ENCODE assay signal across 10 cellular contexts in the genomic region with DNA sequence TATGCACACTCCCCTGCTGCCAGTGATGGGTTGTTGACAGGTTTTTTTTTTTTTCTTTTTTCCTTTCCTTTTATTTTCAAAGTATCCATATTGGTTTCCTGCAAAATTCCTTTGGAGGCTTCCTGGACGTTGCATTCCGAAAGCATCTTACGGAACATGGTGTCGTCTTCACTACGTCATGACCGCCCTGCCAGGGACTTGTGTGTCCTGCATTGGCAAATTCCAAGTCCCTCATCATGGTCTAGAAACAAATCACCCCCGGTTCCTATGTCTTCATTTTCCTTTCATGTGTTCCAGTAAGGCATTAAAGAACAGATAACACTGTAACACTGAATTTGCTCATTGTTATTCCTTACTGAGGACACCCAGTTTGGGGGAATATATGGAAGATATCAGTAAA. TPM values are rescaled to one million over a fixed set of nuclear protein-coding genes. Genes with fewer than 3 reads are reported as not detected.
A peak's percentile ranks its signal among the peaks of the same experiment; 100 is the strongest.
DNase-seq lines count a peak whose midpoint lies in the region; ATAC-seq, FAIRE-seq and TF ChIP-seq lines count a peak whose summit lies in the region.
"Had no signal": no experiment of that assay in that cellular context is flagged by ENCODE, and none has a peak within 500 bp of the region (broad histone marks: within the 10 kb centered on the region; RNA-seq: fewer than 3 reads in every experiment).

No MANE protein-coding gene starts in this region.

- H3K27me3 Mint-ChIP-seq in osteocyte (ENCODE audit: unreplicated experiment), result peaks cover 2% of the 10 kb centered on the region

- WGBS in aorta, 2 donors, result 32 to 38% methylated on average over 7 of the region's 7 CpGs

- H3K4me3 ChIP-seq in left ventricle myocardium inferior, result peak overlapping the region; percentile 64
- H3K4me3 ChIP-seq in fibroblast of villous mesenchyme (ENCODE audit: low read depth, low read length), result peak overlapping the region; percentile 53
- peak overlapping the region; percentile 1 to 49 for H3K4me3 ChIP-seq in aorta (ENCODE audit: low read length in 2 of 2)

- H3K36me3 Mint-ChIP-seq in osteocyte (ENCODE audit: unreplicated experiment), result no peaks in the 10 kb centered on the region

- no peak for TF ChIP-seq POLR2A in H54 (IDR thresholded peaks at IDR 0.05; ENCODE audit: low read depth, low read length)

- H3K4me1 Mint-ChIP-seq in osteocyte (ENCODE audit: unreplicated experiment), result peaks cover 34% of the 10 kb centered on the region

- ATAC-seq in left ventricle myocardium superior, result no peak
- no peak for ATAC-seq in aorta (ENCODE audit: low FRiP score)
- no peak for ATAC-seq in GM18502 (IDR thresholded peaks at IDR 0.05; ENCODE audit: poor library complexity, unreplicated experiment)
- no peak for ATAC-seq in GM19455 (IDR thresholded peaks at IDR 0.05; ENCODE audit: unreplicated experiment)

- no peak overlapping the region for H3K27ac Mint-ChIP-seq in osteocyte (ENCODE audit: unreplicated experiment)
- H3K27ac Mint-ChIP-seq: activated T-helper 1 cell treated with anti-CD3 and anti-CD28 coated beads, Interleukin-12 subunit alpha, Interleukin-12 subunit beta, Interleukin-2, Interleukin-4 antibody, amounts not matched to agents 30 ng/mL and 10 ng/mL and 1 ng/mL, durations not matched to agents 14 hours and 24 hours and 36 hours had no signal

- H3K27ac ChIP-seq in left ventricle myocardium inferior (replicated peaks) (peak overlapping the region; percentile 81), aorta (ENCODE audit: low read depth in 1 of 2, low read length in 2 of 2) (no peak overlapping the region)
- H3K27ac ChIP-seq: RWPE1 had no signal

- intact Hi-C loops in left ventricle myocardium inferior (cut with micrococcal nuclease), result no loop called here
- intact Hi-C loops in left ventricle myocardium superior (cut with micrococcal nuclease), result no loop called here
- intact Hi-C loops in aorta (cut with DNase I), result loop anchor here (5.0 to 10.0 kb wide), 4 partner anchors 54 to 586 kb away; no protein-coding TSS in a partner anchor

- TF ChIP-seq CTCF in left ventricle myocardium inferior (IDR thresholded peaks at IDR 0.05; ENCODE audit: borderline replicate concordance) (no peak), fibroblast of villous mesenchyme (IDR thresholded peaks at IDR 0.05; ENCODE audit: insufficient read depth, low read depth, low read length) (no peak), osteocyte (IDR thresholded peaks at IDR 0.05) (no peak)

- H3K4me3 Mint-ChIP-seq in osteocyte (ENCODE audit: unreplicated experiment), result peak overlapping the region; percentile 56
- H3K4me3 Mint-ChIP-seq: activated T-helper 1 cell treated with anti-CD3 and anti-CD28 coated beads, Interleukin-12 subunit alpha, Interleukin-12 subunit beta, Interleukin-2, Interleukin-4 antibody, amounts not matched to agents 30 ng/mL and 10 ng/mL and 1 ng/mL, durations not matched to agents 14 hours and 24 hours and 36 hours had no signal

- H3K27me3 ChIP-seq in left ventricle myocardium inferior (ENCODE audit: low read depth), result no peaks in the 10 kb centered on the region
- no peaks in the 10 kb centered on the region for H3K27me3 ChIP-seq in aorta (ENCODE audit: control insufficient read depth in 1 of 2, insufficient read depth in 2 of 2, low read length in 1 of 2)

- H3K9me3 ChIP-seq in left ventricle myocardium inferior (replicated peaks) (no peaks in the 10 kb centered on the region), aorta (ENCODE audit: control insufficient read depth, low read length) (no peaks in the 10 kb centered on the region)

- H3K9me3 Mint-ChIP-seq in osteocyte (ENCODE audit: unreplicated experiment), result no peaks in the 10 kb centered on the region
- H3K9me3 Mint-ChIP-seq: activated T-helper 1 cell treated with anti-CD3 and anti-CD28 coated beads, Interleukin-12 subunit alpha, Interleukin-12 subunit beta, Interleukin-2, Interleukin-4 antibody, amounts not matched to agents 30 ng/mL and 10 ng/mL and 1 ng/mL, durations not matched to agents 14 hours and 24 hours and 36 hours had no signal

- FAIRE-seq in H54 (lab: Jason Lieb, UNC), result no peak

- DNase-seq in left ventricle myocardium inferior (no peak), left ventricle myocardium superior (no peak), fibroblast of villous mesenchyme (ENCODE audit: low read depth) (no peak), osteocyte (ENCODE audit: extremely low spot score, unreplicated experiment) (no peak), aorta (no peak), H54 (ENCODE audit: insufficient read length, low spot score) (no peak)

- H3K4me1 ChIP-seq in left ventricle myocardium inferior (peaks cover 30% of the 10 kb centered on the region), aorta (ENCODE audit: control insufficient read depth in 1 of 2, insufficient read depth in 2 of 2, low read length in 2 of 2) (peaks cover 0 to 14% of the 10 kb centered on the region in 2 donors)

- H3K36me3 ChIP-seq in left ventricle myocardium inferior, result no peaks in the 10 kb centered on the region
- no peaks in the 10 kb centered on the region for H3K36me3 ChIP-seq in aorta (ENCODE audit: control insufficient read depth in 1 of 2, insufficient read depth in 2 of 2, low read length in 1 of 2)

RNA-seq across cellular contexts. Expression of gene ADAMTSL1, which starts 35.0 kb away (rescaled TPM):
- 1.7 TPM for total RNA-seq in left ventricle myocardium inferior
- 0.97 TPM for total RNA-seq in left ventricle myocardium superior
- total RNA-seq in fibroblast of villous mesenchyme, result 3.0 and 10.0 TPM in 2 replicates
- 1.2 and 1.5 TPM in 2 replicates for total RNA-seq in osteocyte
- 10 to 100 TPM; 50.4 to 54.2 TPM for total RNA-seq in aorta
- polyA plus RNA-seq in aorta, result 1 to 10 TPM; 6.6 to 9.5 TPM
- total RNA-seq: activated T-helper 1 cell treated with anti-CD3 and anti-CD28 coated beads, Interleukin-12 subunit alpha, Interleukin-12 subunit beta, Interleukin-2, Interleukin-4 antibody, amounts not matched to agents 30 ng/mL and 10 ng/mL and 1 ng/mL, durations not matched to agents 14 hours and 24 hours and 36 hours had no signal

Comparison
In these comparisons a context has a peak if more than half of its experiments do, and no peak if none do; other contexts are left out.
1. intact Hi-C loops: an anchor here in aorta (5.0 to 10.0 kb wide); none called in left ventricle myocardium inferior and left ventricle myocardium superior.